In genomic region chr17:74920679-74921044, GRCh38 we compare ENCODE assay signal across 24 cellular contexts. TPM values are rescaled to one million over a fixed set of nuclear protein-coding genes. Genes with fewer than 3 reads are reported as not detected.
DNase-seq lines count a peak whose midpoint lies in the region; ATAC-seq, FAIRE-seq and TF ChIP-seq lines count a peak whose summit lies in the region.
"Had no signal": no experiment of that assay in that cellular context is flagged by ENCODE, and none has a peak within 500 bp of the region (broad histone marks: within the 10 kb centered on the region; RNA-seq: fewer than 3 reads in every experiment).

No MANE protein-coding gene starts in this region.

- H3K4me2 ChIP-seq in A549 = no peak overlapping the region

- no peak for TF ChIP-seq EP300 in A549 (IDR thresholded peaks at IDR 0.05)

- no peak for TF ChIP-seq RAD21 in A549 (conservative IDR thresholded peaks at IDR 0.05 in 1 of 2, IDR thresholded peaks at IDR 0.05 in 1 of 2)

- CTCF ChIA-PET in A549 (lab: Yijun Ruan, JAX) = interaction anchor here (0.9 to 42.0 kb wide), 13 partner anchors 10 to 308 kb away, joined by 3 to 1448 read pairs (median 4); partner anchors contain the start of genes HID1 and OTOP3

- no peak for FAIRE-seq in A549 (lab: Jason Lieb, UNC)
- FAIRE-seq: GM12878 had no signal

- 82% methylated on average over 4 of the region's 6 CpGs for WGBS in A549 (ENCODE audit: missing lambda C conversion rate)

- POLR2A ChIA-PET in A549 (lab: Yijun Ruan, JAX) = interaction anchor here (1.4 kb wide), 1 partner anchor 47 kb away, joined by 9 read pairs; the partner anchor contains the start of gene FDXR

- H3K27ac ChIP-seq in A549 (no peak overlapping the region), RWPE2 (ENCODE audit: poor library complexity, severe bottlenecking) (no peak overlapping the region), ascending aorta (no peak overlapping the region)
- H3K27ac ChIP-seq: psoas muscle, uterus had no signal

- peak; percentile 0 to 2; a peak in 3 of 6 replicates for ATAC-seq in A549
- ATAC-seq in RWPE2 (ENCODE audit: low read depth) = peak; percentile 8
- ATAC-seq in GM21786 (IDR thresholded peaks at IDR 0.05; ENCODE audit: unreplicated experiment) = no peak
- ATAC-seq: GM12878; left ventricle myocardium superior; psoas muscle; stimulated activated effector memory CD8-positive, alpha-beta T cell treated with anti-CD3 and anti-CD28 coated beads, Interleukin-12 subunit alpha, Interleukin-12 subunit beta, amount 100 ng/mL, for 72 hours had no signal

- H3K4me1 ChIP-seq in A549 (peaks cover 19% of the 10 kb centered on the region; the same call in 2 of the 3 replicates), RWPE2 (ENCODE audit: insufficient read depth, poor library complexity, severe bottlenecking) (peaks cover 3% of the 10 kb centered on the region), ascending aorta (peaks cover 10 to 11% of the 10 kb centered on the region in 2 donors)

- no peak overlapping the region for H3K4me3 ChIP-seq in A549
- H3K4me3 ChIP-seq in H7 (ENCODE audit: insufficient read depth, low read depth, low read length) = no peak overlapping the region
- no peak overlapping the region for H3K4me3 ChIP-seq in RWPE2 (ENCODE audit: severe bottlenecking)
- H3K4me3 ChIP-seq in ascending aorta = no peak overlapping the region
- H3K4me3 ChIP-seq: GM12878, psoas muscle, skin epidermis, uterus had no signal

- intact Hi-C loops in cardiac septum (cut with DNase I) = no loop called here
- intact Hi-C loops in ascending aorta (cut with DNase I) = no loop called here

- no peak for TF ChIP-seq POLR2A in A549 (IDR thresholded peaks at IDR 0.05; ENCODE audit: low read length)

- peaks cover 43% of the 10 kb centered on the region for H3K27me3 ChIP-seq in H7 (ENCODE audit: control insufficient read depth, insufficient read depth, low read length)
- peaks cover 21% of the 10 kb centered on the region for H3K27me3 ChIP-seq in RWPE2 (ENCODE audit: insufficient read depth, poor library complexity, severe bottlenecking)
- H3K27me3 ChIP-seq in ascending aorta = peaks cover 31% of the 10 kb centered on the region
- H3K27me3 ChIP-seq: uterus had no signal

- DNase-seq in A549 (ENCODE audit: low read depth in 1 of 2, low spot score in 1 of 2) = no peak
- DNase-seq in H7 = peak; percentile 90
- no peak for DNase-seq in RWPE2 (ENCODE audit: low spot score)
- DNase-seq in islet precursor cell = peak; percentile 55
- DNase-seq in cardiac septum (ENCODE audit: low spot score) = no peak
- no peak for DNase-seq in ascending aorta (ENCODE audit: low spot score in 2 of 2)
- DNase-seq in kidney tubule cell (ENCODE audit: low spot score) = no peak
- DNase-seq: activated CD8-positive, alpha-beta memory T cell treated with anti-CD3 and anti-CD28 coated beads for 24 hours; activated naive CD4-positive, alpha-beta T cell treated with Interleukin-2 at 50 U/mL for 16 hours; activated T-cell treated with anti-CD3 and anti-CD28 coated beads, Interleukin-2, amount 50 U/mL, for 24 hours; CD4-positive, CD25-positive, alpha-beta regulatory T cell; cortex of kidney; left ventricle myocardium superior; NCI-H1092 treated with DMSO at 0.1 percent for 48 hours; NCI-H2081 treated with DMSO at 0.1 percent for 48 hours; psoas muscle; Right ventricle myocardium superior; stimulated activated CD4-positive, alpha-beta T cell treated with anti-CD3 and anti-CD28 coated beads, Interleukin-1b, Interleukin-23, amount 100 ng/mL, for 48 hours had no signal

- no peaks in the 10 kb centered on the region for H3K9me3 ChIP-seq in A549
- H3K9me3 ChIP-seq in RWPE2 (ENCODE audit: severe bottlenecking) = no peaks in the 10 kb centered on the region
- no peaks in the 10 kb centered on the region for H3K9me3 ChIP-seq in ascending aorta
- H3K9me3 ChIP-seq: psoas muscle, uterus had no signal

- H3K36me3 ChIP-seq in H7 (replicated peaks; ENCODE audit: control insufficient read depth, insufficient read depth, low read length) (no peaks in the 10 kb centered on the region), RWPE2 (ENCODE audit: low read depth) (no peaks in the 10 kb centered on the region), ascending aorta (no peaks in the 10 kb centered on the region)
- H3K36me3 ChIP-seq: uterus had no signal

- TF ChIP-seq CTCF in A549 (IDR thresholded peaks at IDR 0.05) (no peak), RWPE2 (IDR thresholded peaks at IDR 0.05; ENCODE audit: poor library complexity, severe bottlenecking) (no peak), ascending aorta (IDR thresholded peaks at IDR 0.05) (no peak)

TF ChIP-seq in A549, 52 proteins besides CTCF, POLR2A, EP300 and RAD21 (continues in another document):
- TF ChIP-seq HDAC2 (IDR thresholded peaks at IDR 0.05) (no peak), HMGXB4 (CRISPR knock-in tag; IDR thresholded peaks at IDR 0.05; ENCODE audit: borderline replicate concordance) (no peak), POLR2AphosphoS2 (conservative IDR thresholded peaks at IDR 0.05; ENCODE audit: low read length) (no peak), BCL3 (IDR thresholded peaks at IDR 0.05) (no peak), CBX2 (IDR thresholded peaks at IDR 0.05; ENCODE audit: borderline replicate concordance, low read depth) (no peak), SMC3 (IDR thresholded peaks at IDR 0.05) (no peak), MAZ (IDR thresholded peaks at IDR 0.05; ENCODE audit: borderline replicate concordance, low read depth, low read length) (no peak), PHF8 (IDR thresholded peaks at IDR 0.05; ENCODE audit: borderline replicate concordance, low read depth) (no peak)

RNA-seq across cellular contexts. Expression of gene USH1G, which starts 2.4 kb away (rescaled TPM):
- polyA plus RNA-seq in A549 (2011; rRNA removed) (0.05 and 0.12 TPM in 2 replicates), A549 (2017; fragmentation: RNase III; extraction: RNeasy Plus Mini Kit Qiagen cat#74134 plus additional on column Dnase treatment) (0.04 to 0.09 TPM (median 0.07 TPM) in 3 replicates)
- polyA plus RNA-seq in A549 (2012; cell fraction: cytosol; rRNA removed) = 0.06 and 0.11 TPM in 2 replicates
- 0.06 and 0.13 TPM in 2 replicates for polyA plus RNA-seq in A549 (2012; cell fraction: nucleus; rRNA removed)
- 0.15 and 0.21 TPM in 2 replicates for polyA minus RNA-seq in A549 (2011; rRNA and poly(A)+ RNA removed)
- 0.59 and 1.3 TPM in 2 replicates for total RNA-seq in H7 (2014; rRNA removed; shearing (Covaris generic))
- total RNA-seq in cardiac septum (not detected), ascending aorta (not detected)
- total RNA-seq: CD4-positive, CD25-positive, alpha-beta regulatory T cell; left ventricle myocardium superior; mononuclear cell; psoas muscle; Right ventricle myocardium superior had no signal
- polyA plus RNA-seq: CD4-positive, CD25-positive, alpha-beta regulatory T cell; psoas muscle had no signal

RNA-seq across cellular contexts. Expression of gene OTOP2, which starts 3.4 kb away (rescaled TPM):
- 0.06 and 0.11 TPM in 2 replicates for polyA plus RNA-seq in A549 (2011; rRNA removed)
- polyA plus RNA-seq in A549 (2012; cell fraction: cytosol; rRNA removed) = 0.08 and 0.10 TPM in 2 replicates
- 0.13 and 0.24 TPM in 2 replicates for polyA plus RNA-seq in A549 (2012; cell fraction: nucleus; rRNA removed)
- 0.08 TPM in 1 of 3 replicates, not detected in the others for polyA plus RNA-seq in A549 (2017; fragmentation: RNase III; extraction: RNeasy Plus Mini Kit Qiagen cat#74134 plus additional on column Dnase treatment)
- polyA minus RNA-seq in A549 (2011; rRNA and poly(A)+ RNA removed) = not detected in 2 replicates
- total RNA-seq in H7 (2014; rRNA removed; shearing (Covaris generic)) = not detected in 2 replicates
- not detected for total RNA-seq in cardiac septum
- total RNA-seq in ascending aorta = not detected
- total RNA-seq: CD4-positive, CD25-positive, alpha-beta regulatory T cell; GM12878; left ventricle myocardium superior; mononuclear cell; psoas muscle; Right ventricle myocardium superior had no signal
- polyA plus RNA-seq: CD4-positive, CD25-positive, alpha-beta regulatory T cell; GM12878; psoas muscle had no signal

RNA-seq across cellular contexts. Expression of gene OTOP3, which starts 15.0 kb away (rescaled TPM):
- polyA plus RNA-seq in A549 (2011; rRNA removed) = not detected in 2 replicates
- polyA plus RNA-seq in A549 (2012; cell fraction: cytosol; rRNA removed) = 0.01 TPM in 1 of 2 replicates, not detected in the other
- polyA plus RNA-seq in A549 (2012; cell fraction: nucleus; rRNA removed) = 0.01 TPM in 1 of 2 replicates, not detected in the other
- polyA plus RNA-seq in A549 (2017; fragmentation: RNase III; extraction: RNeasy Plus Mini Kit Qiagen cat#74134 plus additional on column Dnase treatment) = not detected in 3 replicates
- not detected in 2 replicates for polyA minus RNA-seq in A549 (2011; rRNA and poly(A)+ RNA removed)
- total RNA-seq in H7 (2014; rRNA removed; shearing (Covaris generic)) = not detected in 2 replicates
- not detected for total RNA-seq in cardiac septum
- not detected for total RNA-seq in ascending aorta
- total RNA-seq: CD4-positive, CD25-positive, alpha-beta regulatory T cell; GM12878; left ventricle myocardium superior; mononuclear cell; psoas muscle; Right ventricle myocardium superior; uterus had no signal
- polyA plus RNA-seq: CD4-positive, CD25-positive, alpha-beta regulatory T cell had no signal

RNA-seq across cellular contexts. Expression of gene FADS6, which starts 27.2 kb away (rescaled TPM):
- polyA plus RNA-seq in A549 (2011; rRNA removed) (not detected in 2 replicates), A549 (2017; fragmentation: RNase III; extraction: RNeasy Plus Mini Kit Qiagen cat#74134 plus additional on column Dnase treatment) (0.04 TPM in 1 of 3 replicates, not detected in the others)
- polyA plus RNA-seq in A549 (2012; cell fraction: cytosol; rRNA removed) = 0.03 TPM in 1 of 2 replicates, not detected in the other
- polyA plus RNA-seq in A549 (2012; cell fraction: nucleus; rRNA removed) = 0.02 TPM in 1 of 2 replicates, not detected in the other
- polyA minus RNA-seq in A549 (2011; rRNA and poly(A)+ RNA removed) = not detected in 2 replicates
- total RNA-seq in H7 (2014; rRNA removed; shearing (Covaris generic)) = 0.52 TPM in 1 of 2 replicates, not detected in the other
- total RNA-seq in cardiac septum (not detected), ascending aorta (not detected)
- total RNA-seq: CD4-positive, CD25-positive, alpha-beta regulatory T cell; GM12878; left ventricle myocardium superior; mononuclear cell; psoas muscle; Right ventricle myocardium superior; uterus had no signal
- polyA plus RNA-seq: CD4-positive, CD25-positive, alpha-beta regulatory T cell; GM12878 had no signal

RNA-seq across cellular contexts. Expression of gene FDXR, which starts 47.9 kb away (rescaled TPM):
- polyA plus RNA-seq in A549 (2011; rRNA removed) (32.5 and 33.0 TPM in 2 replicates), A549 (2017; fragmentation: RNase III; extraction: RNeasy Plus Mini Kit Qiagen cat#74134 plus additional on column Dnase treatment) (43.3 to 51.8 TPM (median 44.5 TPM) in 3 replicates)
- polyA plus RNA-seq in A549 (2012; cell fraction: cytosol; rRNA removed) = 50.7 and 61.9 TPM in 2 replicates
- 91.7 and 96.4 TPM in 2 replicates for polyA plus RNA-seq in A549 (2012; cell fraction: nucleus; rRNA removed)
- 21.3 and 32.0 TPM in 2 replicates for polyA minus RNA-seq in A549 (2011; rRNA and poly(A)+ RNA removed)
- total RNA-seq in H7 (2014; rRNA removed; shearing (Covaris generic)) = 4.9 and 9.7 TPM in 2 replicates
- total RNA-seq in cardiac septum (3.9 TPM), ascending aorta (93.1 TPM)

Comparison
In these comparisons a context has a peak if more than half of its experiments do, and no peak if none do; other contexts are left out.
1. DNase-seq: peak in H7 (single experiment) and islet precursor cell (single experiment); none in A549 (0 of 2), RWPE2 (single experiment), cardiac septum (single experiment), ascending aorta (0 of 2) and kidney tubule cell (single experiment).